14 cellular contexts compared by ENCODE assay signal in the genomic region with DNA sequence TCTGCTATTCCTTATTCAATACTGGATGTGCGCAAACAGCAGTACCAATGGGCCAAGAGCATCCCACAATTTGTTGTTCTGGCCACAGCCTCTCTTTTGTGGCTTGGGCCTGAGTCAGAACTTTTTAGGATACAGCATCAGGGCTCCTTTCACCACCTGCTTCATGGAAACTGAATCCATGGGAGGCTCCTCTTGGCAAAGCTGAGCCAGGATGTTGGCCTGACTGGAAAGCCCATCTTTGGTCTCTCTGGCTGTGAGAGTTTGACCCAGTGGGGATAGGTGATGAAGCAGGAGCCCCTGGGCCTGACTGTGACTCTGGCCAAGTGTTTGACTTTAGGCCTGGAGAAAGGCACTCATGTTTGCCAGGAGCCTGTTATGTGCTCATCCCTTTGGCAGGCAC. TPM values are rescaled to one million over a fixed set of nuclear protein-coding genes. Genes with fewer than 3 reads are reported as not detected.
"Had no signal": no experiment of that assay in that cellular context is flagged by ENCODE, and none has a peak within 500 bp of the region (broad histone marks: within the 10 kb centered on the region; RNA-seq: fewer than 3 reads in every experiment).

No MANE protein-coding gene starts in this region.

- H3K9me3 ChIP-seq: prostate gland, transverse colon had no signal

- H3K27me3 ChIP-seq: brain microvascular endothelial cell, transverse colon had no signal

- H3K36me3 ChIP-seq: brain microvascular endothelial cell, prostate gland, transverse colon had no signal

- H3K4me1 ChIP-seq: prostate gland, transverse colon had no signal

- H3K27ac ChIP-seq: brain microvascular endothelial cell, prostate gland, SK-N-MC had no signal

- ATAC-seq: stimulated activated effector memory CD8-positive, alpha-beta T cell treated with anti-CD3 and anti-CD28 coated beads, Interleukin-12 subunit alpha, Interleukin-12 subunit beta, amount 100 ng/mL, for 72 hours had no signal

- H3K4me3 ChIP-seq: dorsolateral prefrontal cortex, prostate gland, SK-N-MC, transverse colon had no signal

- DNase-seq: activated CD4-positive, CD25-positive, alpha-beta regulatory T cell treated with anti-CD3 and anti-CD28 coated beads, Interleukin-2, amount 50 U/mL, for 72 hours; activated naive CD4-positive, alpha-beta T cell; activated naive CD8-positive, alpha-beta T cell treated with anti-CD3 and anti-CD28 coated beads, Interleukin-2, amount 10 ng/mL, durations not matched to agents 7 days and 5 days; brain microvascular endothelial cell; endodermal cell; erythroblast; immature natural killer cell; midbrain; transverse colon had no signal

RNA-seq across cellular contexts. Expression of a gene that starts 27.6 kb away (rescaled TPM):
- total RNA-seq: fibroblast of villous mesenchyme had no signal
